1 cellular context compared by ENCODE assay signal in genomic region chr2:238131761-238132462, GRCh38.
TF ChIP-seq lines count a peak whose summit lies in the region.

No MANE protein-coding gene starts in this region.

TF ChIP-seq in H1, 55 proteins besides CTCF, POLR2A, EP300 and RAD21:
- TF ChIP-seq JUN (IDR thresholded peaks at IDR 0.05; ENCODE audit: low read depth, low read length) = no peak
- no peak for TF ChIP-seq SUZ12 (IDR thresholded peaks at IDR 0.05; ENCODE audit: low read length)
- TF ChIP-seq NRF1 (IDR thresholded peaks at IDR 0.05; ENCODE audit: low read depth, low read length) = no peak
- no peak for TF ChIP-seq ASH2L (IDR thresholded peaks at IDR 0.05; ENCODE audit: low read length)
- TF ChIP-seq RNF2 (IDR thresholded peaks at IDR 0.05; ENCODE audit: borderline replicate concordance, low read depth, low read length, missing control alignments, poor library complexity, severe bottlenecking) = no peak
- TF ChIP-seq POU5F1 (IDR thresholded peaks at IDR 0.05; ENCODE audit: low read depth, low read length) = no peak
- no peak for TF ChIP-seq SIX5 (IDR thresholded peaks at IDR 0.05; ENCODE audit: low read depth, low read length)
- TF ChIP-seq SRF (IDR thresholded peaks at IDR 0.05; ENCODE audit: low read depth, low read length) = no peak
